In the genomic region with DNA sequence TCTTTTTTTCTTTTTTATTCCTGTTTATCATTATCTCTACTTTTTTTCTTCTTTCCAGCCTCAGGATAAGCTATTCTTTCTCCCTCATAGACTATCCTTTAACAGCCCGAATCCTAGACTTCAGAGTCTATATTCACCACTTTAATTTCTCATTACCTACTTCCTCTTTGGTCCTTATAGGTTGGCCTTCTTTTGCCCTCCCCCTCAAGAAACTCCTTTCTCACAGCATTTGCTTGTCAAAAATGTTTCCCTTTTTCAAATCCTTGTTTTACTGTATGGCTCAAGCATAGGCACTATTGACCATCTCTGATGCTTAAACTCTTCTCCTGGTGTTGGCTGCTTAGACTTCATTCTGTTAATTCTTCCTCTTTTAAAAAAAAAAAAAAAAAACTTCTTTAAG, we compare ENCODE assay signal across 16 cellular contexts. TPM values are rescaled to one million over a fixed set of nuclear protein-coding genes. Genes with fewer than 3 reads are reported as not detected.
DNase-seq lines count a peak whose midpoint lies in the region; ATAC-seq lines count a peak whose summit lies in the region.
"Had no signal": no experiment of that assay in that cellular context is flagged by ENCODE, and none has a peak within 500 bp of the region (broad histone marks: within the 10 kb centered on the region; RNA-seq: fewer than 3 reads in every experiment).

No MANE protein-coding gene starts in this region.

- no peak overlapping the region for H3K4me3 Mint-ChIP-seq in activated T-helper 17 cell treated with anti-CD3 and anti-CD28 coated beads, Interleukin-2, amount 50 U/mL, for 72 hours
- H3K4me3 Mint-ChIP-seq: neural crest cell; T-helper 1 cell treated with Interleukin-12 subunit alpha and Interleukin-12 subunit beta and Interleukin-4 antibody, amounts not matched to agents 30 μg/mL and 1 μg/mL, for 36 hours had no signal

- no peaks in the 10 kb centered on the region for H3K4me1 Mint-ChIP-seq in activated T-helper 17 cell treated with anti-CD3 and anti-CD28 coated beads, Interleukin-2, amount 50 U/mL, for 72 hours
- H3K4me1 Mint-ChIP-seq: neural crest cell had no signal

- DNase-seq in AML-193 (lab: John Stamatoyannopoulos, UW) (peak; percentile 33 to 38), NOMO-1 treated with DMSO at 0.1 percent for 48 hours (lab: John Stamatoyannopoulos, UW; ENCODE audit: unreplicated experiment) (peak; percentile 86), NCI-H2171 (lab: John Stamatoyannopoulos, UW) (no peak), COR-L47 (lab: John Stamatoyannopoulos, UW) (no peak), NCI-H1417 treated with DMSO at 0.1 percent for 48 hours (lab: John Stamatoyannopoulos, UW) (no peak)
- DNase-seq: activated CD4-positive, alpha-beta T cell treated with anti-CD3 and anti-CD28 coated beads for 1 hour; dermis blood vessel endothelial cell; H7; NCI-H1694 treated with DMSO at 0.1 percent for 48 hours; NCI-H226; stimulated activated CD8-positive, alpha-beta memory T cell treated with anti-CD3 and anti-CD28 coated beads, Interleukin-4, amount 100 ng/mL, for 48 hours had no signal

- peaks cover 76% of the 10 kb centered on the region for H3K36me3 Mint-ChIP-seq in activated T-helper 17 cell treated with anti-CD3 and anti-CD28 coated beads, Interleukin-2, amount 50 U/mL, for 72 hours (ENCODE audit: low read depth)

- peak; percentile 60 for ATAC-seq in HG02884 (IDR thresholded peaks at IDR 0.05; ENCODE audit: unreplicated experiment)
- no peak for ATAC-seq in activated T-helper 17 cell treated with anti-CD3 and anti-CD28 coated beads, Interleukin-2, amount 50 U/mL, for 72 hours (replicated peaks)
- ATAC-seq in GM21529 (IDR thresholded peaks at IDR 0.05; ENCODE audit: unreplicated experiment): no peak

- no peaks in the 10 kb centered on the region for H3K27me3 Mint-ChIP-seq in activated T-helper 17 cell treated with anti-CD3 and anti-CD28 coated beads, Interleukin-2, amount 50 U/mL, for 72 hours

- peak overlapping the region; percentile 19 for H3K27ac Mint-ChIP-seq in activated T-helper 17 cell treated with anti-CD3 and anti-CD28 coated beads, Interleukin-2, amount 50 U/mL, for 72 hours
- H3K27ac Mint-ChIP-seq: T-helper 1 cell treated with Interleukin-12 subunit alpha and Interleukin-12 subunit beta and Interleukin-4 antibody, amounts not matched to agents 30 μg/mL and 1 μg/mL, for 36 hours had no signal

- no peaks in the 10 kb centered on the region for H3K9me3 Mint-ChIP-seq in activated T-helper 17 cell treated with anti-CD3 and anti-CD28 coated beads, Interleukin-2, amount 50 U/mL, for 72 hours
- H3K9me3 Mint-ChIP-seq: neural crest cell; T-helper 1 cell treated with Interleukin-12 subunit alpha and Interleukin-12 subunit beta and Interleukin-4 antibody, amounts not matched to agents 30 μg/mL and 1 μg/mL, for 36 hours had no signal

RNA-seq across cellular contexts. Expression of a gene that starts 52.5 kb away (rescaled TPM):
- total RNA-seq in activated T-helper 17 cell treated with anti-CD3 and anti-CD28 coated beads, Interleukin-2, amount 50 U/mL, for 72 hours: 10 to 100 TPM; 39.7 to 40.6 TPM

RNA-seq across cellular contexts. Expression of a gene that starts 52.6 kb away (rescaled TPM):
- total RNA-seq in activated T-helper 17 cell treated with anti-CD3 and anti-CD28 coated beads, Interleukin-2, amount 50 U/mL, for 72 hours: 10 to 100 TPM; 31.9 to 39.8 TPM

Comparison
In these comparisons a context has a peak if more than half of its experiments do, and no peak if none do; other contexts are left out.
1. DNase-seq: peak in AML-193 (2 of 2) and NOMO-1 treated with DMSO at 0.1 percent for 48 hours (single experiment); none in NCI-H2171 (single experiment), COR-L47 (single experiment) and NCI-H1417 treated with DMSO at 0.1 percent for 48 hours (single experiment).